ENCODE assay signal across 8 cellular contexts in the genomic region with DNA sequence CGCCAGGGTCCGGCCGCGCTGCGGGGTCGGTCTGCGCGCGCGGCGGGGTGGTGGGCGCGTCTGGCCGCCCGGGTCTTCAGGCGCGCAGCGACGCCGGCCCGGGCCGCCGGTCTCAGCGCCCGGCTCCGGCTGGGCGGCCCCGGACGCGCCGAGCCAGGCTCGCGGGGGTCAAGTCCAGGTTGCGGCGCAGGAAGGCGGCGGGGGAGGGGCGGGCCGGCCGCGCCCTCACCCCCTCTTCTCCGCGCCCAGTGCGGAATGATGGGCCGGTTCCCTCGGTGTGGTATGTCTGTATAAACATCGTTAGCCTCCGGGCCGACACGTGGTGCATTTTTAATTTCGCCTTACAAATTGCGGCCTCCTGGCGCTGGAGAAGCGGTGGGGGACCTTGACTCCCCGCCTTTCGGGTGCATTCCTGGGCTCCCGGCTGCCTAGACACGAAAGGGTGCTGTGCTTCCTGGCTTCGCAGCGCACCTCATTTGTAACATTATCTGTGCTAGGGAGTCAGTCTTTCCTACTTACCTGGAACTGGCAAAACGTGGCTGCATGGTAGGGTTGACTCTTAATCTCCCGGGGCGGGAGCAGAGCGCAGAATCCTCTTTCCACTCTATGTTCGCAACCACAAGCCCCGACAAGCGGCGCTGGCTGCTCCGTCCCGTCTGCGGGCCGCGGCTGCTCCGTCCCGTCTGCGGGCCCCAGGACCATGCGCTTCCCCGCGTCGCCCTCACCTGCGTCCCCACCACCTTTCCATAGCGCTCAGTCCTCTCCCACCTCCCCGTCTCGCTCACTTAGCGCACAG.
DNase-seq lines count a peak whose midpoint lies in the region; TF ChIP-seq lines count a peak whose summit lies in the region.

No MANE protein-coding gene starts in this region.

- H3K27ac ChIP-seq in CD8-positive, alpha-beta memory T cell (ENCODE audit: low read depth, low read length), result peak overlapping the region; percentile 71
- H3K27ac ChIP-seq in neural cell (ENCODE audit: low read length), result no peak overlapping the region

- no peak for TF ChIP-seq CTCF in neural cell (IDR thresholded peaks at IDR 0.05; ENCODE audit: poor library complexity, severe bottlenecking)

- H3K4me1 Mint-ChIP-seq in CD8-positive, alpha-beta memory T cell, result peaks cover 53 to 64% (median 57%) of the 10 kb centered on the region in 3 donors

- no peaks in the 10 kb centered on the region for H4K20me1 ChIP-seq in neural cell (ENCODE audit: insufficient read depth)

- H3K4me1 ChIP-seq in CD8-positive, alpha-beta memory T cell (ENCODE audit: insufficient read depth, low read length), result peaks cover 28% of the 10 kb centered on the region

- no peak for TF ChIP-seq EP300 in neural cell (conservative IDR thresholded peaks at IDR 0.05; ENCODE audit: poor library complexity, severe bottlenecking)

- peak overlapping the region; percentile 95 to 98 (median 98) for H3K27ac Mint-ChIP-seq in CD8-positive, alpha-beta memory T cell

- peaks cover 0 to 5% (median 1%) of the 10 kb centered on the region in 5 donors for H3K9me3 Mint-ChIP-seq in CD8-positive, alpha-beta memory T cell

- H2AFZ ChIP-seq in neural cell (ENCODE audit: low read depth, low read length), result no peak overlapping the region

- peaks cover 0 to 19% (median 1%) of the 10 kb centered on the region in 3 donors for H3K36me3 Mint-ChIP-seq in CD8-positive, alpha-beta memory T cell

- H3K27me3 ChIP-seq in CD8-positive, alpha-beta memory T cell (ENCODE audit: insufficient read depth, low read length, poor library complexity, severe bottlenecking), result no peaks in the 10 kb centered on the region
- H3K27me3 ChIP-seq in neural cell (ENCODE audit: insufficient read depth, low read depth, low read length), result peaks cover 78% of the 10 kb centered on the region

- peak in 2 of 5 donors; percentile 18 to 26 for DNase-seq in CD8-positive, alpha-beta memory T cell
- DNase-seq in RPMI7951 (ENCODE audit: low read depth) (peak; percentile 77), fibroblast of gingiva (ENCODE audit: low read depth) (peak; percentile 47), NCI-H1930 (lab: John Stamatoyannopoulos, UW) (no peak), anterior cingulate cortex (lab: John Stamatoyannopoulos, UW) (no peak), inferior parietal cortex (ENCODE audit: extremely low spot score) (no peak)
- no peak for DNase-seq in stimulated activated CD8-positive, alpha-beta memory T cell treated with anti-CD3 and anti-CD28 coated beads, Interleukin-4, amount 100 ng/mL, for 48 hours

- POLR2A ChIA-PET in CD8-positive, alpha-beta memory T cell (lab: Charles Lee), result interaction anchor here (1.1 kb wide), 1 partner anchor 66 kb away, joined by 7 read pairs; no protein-coding TSS in a partner anchor

- H3K9ac ChIP-seq in neural cell (ENCODE audit: low read length), result no peak overlapping the region

- no peaks in the 10 kb centered on the region for H3K9me2 ChIP-seq in neural cell (ENCODE audit: insufficient read depth, low read length)

- H3K9me3 ChIP-seq in CD8-positive, alpha-beta memory T cell (ENCODE audit: low read length), result no peaks in the 10 kb centered on the region
- H3K9me3 ChIP-seq in neural cell (ENCODE audit: low read length), result no peaks in the 10 kb centered on the region

- no peaks in the 10 kb centered on the region for H3K79me2 ChIP-seq in neural cell (replicated peaks; ENCODE audit: insufficient read depth, low read length)

- CTCF ChIA-PET in CD8-positive, alpha-beta memory T cell (lab: Charles Lee), result interaction anchor here (0.9 kb wide), 1 partner anchor 15 kb away, joined by 4 read pairs; no protein-coding TSS in a partner anchor

- peak overlapping the region; percentile 52 for H3K4me3 ChIP-seq in CD8-positive, alpha-beta memory T cell (ENCODE audit: low read length)
- H3K4me3 ChIP-seq in neural cell (ENCODE audit: low read length), result peak overlapping the region; percentile 67

- no peaks in the 10 kb centered on the region for H3F3A ChIP-seq in neural cell (ENCODE audit: insufficient read depth, low read length, poor library complexity, severe bottlenecking)

- peak overlapping the region; percentile 81 for H3K4me2 ChIP-seq in neural cell (ENCODE audit: low read length)

- H3K36me3 ChIP-seq in CD8-positive, alpha-beta memory T cell (ENCODE audit: insufficient read depth, low read length), result no peaks in the 10 kb centered on the region
- H3K36me3 ChIP-seq in neural cell (ENCODE audit: insufficient read depth, low read length), result no peaks in the 10 kb centered on the region

- H3K4me3 Mint-ChIP-seq in CD8-positive, alpha-beta memory T cell, result peak overlapping the region; percentile 95 to 98 (median 96)

- no peak for TF ChIP-seq RAD21 in neural cell (conservative IDR thresholded peaks at IDR 0.05)

- H3K27me3 Mint-ChIP-seq in CD8-positive, alpha-beta memory T cell, result peaks cover 8 to 13% of the 10 kb centered on the region in 2 donors

TF ChIP-seq in neural cell, 6 proteins besides CTCF, POLR2A, EP300 and RAD21:
- TF ChIP-seq MXI1 (conservative IDR thresholded peaks at IDR 0.05; ENCODE audit: poor library complexity, severe bottlenecking), result no peak

Comparison
In these comparisons a context has a peak if more than half of its experiments do, and no peak if none do; other contexts are left out.
1. DNase-seq: peak in RPMI7951 (single experiment) and fibroblast of gingiva (single experiment); none in NCI-H1930 (0 of 2), stimulated activated CD8-positive, alpha-beta memory T cell treated with anti-CD3 and anti-CD28 coated beads, Interleukin-4, amount 100 ng/mL, for 48 hours (single experiment), anterior cingulate cortex (0 of 58) and inferior parietal cortex (single experiment).